Comparison of ENCODE assay signal across 2 cellular contexts in the genomic region with DNA sequence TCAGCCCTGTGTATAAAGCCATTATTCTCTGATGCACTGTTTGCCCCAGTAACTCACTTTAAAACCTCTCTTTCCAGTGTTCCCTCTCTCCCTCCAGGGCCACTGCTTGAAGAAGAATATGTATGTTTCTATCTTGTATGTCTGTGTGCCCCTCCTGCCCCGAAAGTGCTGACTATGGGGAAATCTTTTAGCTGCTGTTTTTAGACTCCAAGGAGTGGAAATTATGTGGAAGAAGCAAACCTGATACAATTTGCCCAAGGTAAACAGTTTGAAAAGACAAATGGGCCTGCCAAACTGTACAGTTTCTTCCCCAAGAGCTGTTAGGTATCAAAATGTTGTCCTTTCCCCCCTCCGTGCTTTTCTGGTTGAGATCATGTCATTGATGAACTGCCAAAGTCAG.
TF ChIP-seq lines count a peak whose summit lies in the region.

No MANE protein-coding gene starts in this region.

TF ChIP-seq in A549, 52 proteins besides CTCF, POLR2A, EP300 and RAD21:
- TF ChIP-seq MAFK (IDR thresholded peaks at IDR 0.05; ENCODE audit: partially characterized antibody) = peak; percentile 93
- TF ChIP-seq RCOR1 (IDR thresholded peaks at IDR 0.05; ENCODE audit: low read depth, low read length) = no peak
- TF ChIP-seq, protein P1, sequence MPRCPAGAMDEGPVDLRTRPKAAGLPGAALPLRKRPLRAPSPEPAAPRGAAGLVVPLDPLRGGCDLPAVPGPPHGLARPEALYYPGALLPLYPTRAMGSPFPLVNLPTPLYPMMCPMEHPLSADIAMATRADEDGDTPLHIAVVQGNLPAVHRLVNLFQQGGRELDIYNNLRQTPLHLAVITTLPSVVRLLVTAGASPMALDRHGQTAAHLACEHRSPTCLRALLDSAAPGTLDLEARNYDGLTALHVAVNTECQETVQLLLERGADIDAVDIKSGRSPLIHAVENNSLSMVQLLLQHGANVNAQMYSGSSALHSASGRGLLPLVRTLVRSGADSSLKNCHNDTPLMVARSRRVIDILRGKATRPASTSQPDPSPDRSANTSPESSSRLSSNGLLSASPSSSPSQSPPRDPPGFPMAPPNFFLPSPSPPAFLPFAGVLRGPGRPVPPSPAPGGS (IDR thresholded peaks at IDR 0.05) = no peak

TF ChIP-seq in H1, 55 proteins besides CTCF, POLR2A, EP300 and RAD21:
- TF ChIP-seq RBBP5 (IDR thresholded peaks at IDR 0.05; ENCODE audit: borderline replicate concordance, low read depth, low read length) (no peak), NRF1 (IDR thresholded peaks at IDR 0.05; ENCODE audit: low read depth, low read length) (no peak), SIN3A (conservative IDR thresholded peaks at IDR 0.05 in 1 of 2, IDR thresholded peaks at IDR 0.05 in 1 of 2; ENCODE audit: low read depth in 1 of 2, low read length in 2 of 2) (no peak), CBX8 (IDR thresholded peaks at IDR 0.05; ENCODE audit: borderline replicate concordance, low read depth, low read length) (no peak), MAFK (IDR thresholded peaks at IDR 0.05; ENCODE audit: low read depth, low read length) (peak; percentile 47; the same call in 1 of the 2 replicates)
